Comparison of ENCODE assay signal across 1 cellular context in the genomic region with DNA sequence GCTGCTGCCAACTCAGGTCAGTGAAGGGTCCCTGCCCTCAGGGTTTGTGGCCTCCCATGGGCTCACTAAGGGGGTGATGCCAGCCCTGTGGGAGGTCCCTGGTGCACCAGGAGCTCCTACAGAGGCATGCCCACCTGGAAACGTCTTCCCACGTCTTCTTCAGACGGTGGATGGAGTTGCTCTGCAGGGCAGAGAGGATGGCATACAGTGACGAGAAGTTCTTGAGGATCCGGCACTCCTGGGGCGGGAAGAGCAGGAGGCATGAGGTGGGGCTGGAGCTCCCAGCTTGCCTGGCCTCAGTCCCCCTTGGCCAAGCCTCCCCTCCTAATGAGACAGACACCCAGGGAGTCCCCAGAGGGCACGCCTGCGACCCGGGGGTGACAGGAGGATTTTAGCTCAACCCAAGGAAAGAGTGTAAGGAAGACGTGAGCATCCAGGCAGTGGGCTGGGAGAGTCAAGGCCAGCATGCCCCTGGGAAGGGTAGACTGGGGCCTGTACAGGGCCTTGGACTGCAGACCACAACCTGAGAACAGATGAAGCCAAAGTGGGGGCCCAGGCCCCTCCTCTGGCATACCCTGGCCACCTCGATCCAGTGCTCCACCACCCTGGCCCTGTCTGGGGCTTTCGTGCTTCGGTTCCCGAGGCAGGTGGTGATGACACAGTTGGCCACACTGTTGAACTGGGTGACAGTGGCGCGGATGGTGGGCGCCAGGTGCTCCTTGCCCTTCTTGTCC.
TF ChIP-seq lines count a peak whose summit lies in the region.

No MANE protein-coding gene starts in this region.

TF ChIP-seq in K562, 482 proteins besides CTCF, POLR2A, EP300 and RAD21:
- no peak for TF ChIP-seq FOXK2 (conservative IDR thresholded peaks at IDR 0.05 in 1 of 2, IDR thresholded peaks at IDR 0.05 in 1 of 2; ENCODE audit: low read depth in 2 of 2)
- TF ChIP-seq POLR2G (IDR thresholded peaks at IDR 0.05; ENCODE audit: low read depth, low read length): peak; percentile 52; the same call in 1 of the 2 replicates
